Comparison of ENCODE assay signal across 1 cellular context in the genomic region with DNA sequence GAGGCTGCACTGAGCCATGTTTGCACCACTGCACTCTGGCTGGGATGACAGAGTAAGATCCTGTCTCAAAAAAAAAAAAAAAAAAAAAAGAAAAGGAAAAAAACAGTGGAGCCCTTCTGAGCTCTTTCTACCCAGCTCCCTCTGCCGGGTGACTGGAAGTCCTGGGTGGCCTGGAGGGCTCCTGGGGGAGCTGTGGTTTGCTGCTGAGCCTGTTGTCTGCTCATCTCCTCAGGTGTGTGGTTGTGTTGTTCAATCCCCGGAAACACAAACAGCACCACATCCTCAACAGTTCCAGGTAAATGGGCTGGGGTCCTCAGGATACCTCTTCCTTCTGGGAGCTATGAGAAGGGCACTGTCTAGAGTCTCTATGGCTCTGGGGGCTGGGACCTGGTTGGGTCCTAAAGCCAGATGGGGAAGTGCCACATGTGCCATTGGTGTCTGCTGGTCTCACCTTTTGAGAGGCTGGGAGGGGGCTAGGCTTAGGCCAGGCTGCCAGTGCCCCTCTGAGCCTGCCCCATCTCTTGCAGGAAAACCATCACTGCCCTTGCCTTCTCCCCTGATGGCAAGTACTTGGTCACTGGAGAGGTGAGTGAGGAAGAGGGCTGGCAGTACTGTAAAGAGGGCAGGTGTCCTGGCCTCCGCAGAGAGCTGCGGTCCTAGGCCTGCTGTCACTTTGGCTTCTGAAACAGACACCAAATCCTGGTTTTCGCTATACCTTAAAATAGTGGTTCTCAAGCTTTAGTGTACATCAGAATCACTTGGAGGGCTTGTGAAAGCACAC.
TF ChIP-seq lines count a peak whose summit lies in the region.

No MANE protein-coding gene starts in this region.

TF ChIP-seq in GM12878, 131 proteins besides CTCF, POLR2A, EP300 and RAD21:
- TF ChIP-seq CEBPB (IDR thresholded peaks at IDR 0.05; ENCODE audit: borderline replicate concordance in 1 of 2, low read depth in 2 of 2, low read length in 2 of 2) = no peak
- no peak for TF ChIP-seq CUX1 (IDR thresholded peaks at IDR 0.05; ENCODE audit: insufficient replicate concordance, low read depth, low read length)
